25 cellular contexts compared by ENCODE assay signal in genomic region chr10:6692856-6693255, GRCh38.
DNase-seq lines count a peak whose midpoint lies in the region; ATAC-seq, FAIRE-seq and TF ChIP-seq lines count a peak whose summit lies in the region.
"Had no signal": no experiment of that assay in that cellular context is flagged by ENCODE, and none has a peak within 500 bp of the region (broad histone marks: within the 10 kb centered on the region; RNA-seq: fewer than 3 reads in every experiment).

No MANE protein-coding gene starts in this region.

- H3K56ac ChIP-seq in H1 (replicated peaks; ENCODE audit: insufficient read length, low read depth, low read length), result no peak overlapping the region

- H2AK5ac ChIP-seq in H1 (ENCODE audit: low read depth, low read length), result no peak overlapping the region

- H3K4me3 Mint-ChIP-seq in CD8-positive, alpha-beta memory T cell, result no peak overlapping the region
- H3K4me3 Mint-ChIP-seq: B cell; CD4-positive, alpha-beta T cell; CD8-positive, alpha-beta T cell had no signal

- no peak overlapping the region for H4K5ac ChIP-seq in H1 (ENCODE audit: insufficient read length, low read depth, low read length)

- no peak overlapping the region for H2AFZ ChIP-seq in H1 (ENCODE audit: low read length)

- no peak overlapping the region for H2BK15ac ChIP-seq in H1 (ENCODE audit: low read length)

- no peaks in the 10 kb centered on the region for H3K79me1 ChIP-seq in H1 (ENCODE audit: low read depth, low read length)

- no peak overlapping the region for H3K4ac ChIP-seq in H1 (replicated peaks; ENCODE audit: insufficient read length, low read depth, low read length)

- H3K9ac ChIP-seq in H1 (replicated peaks in 1 of 4; ENCODE audit: extremely low read depth in 1 of 4, low read depth in 3 of 4, low read length in 3 of 4), result no peak overlapping the region
- H3K9ac ChIP-seq: BLaER1 treated with 17β-estradiol and CSF1 and Interleukin-3, amounts not matched to agents 10 nM and 100 nM had no signal

- H3K27ac ChIP-seq in H1 (ENCODE audit: low read depth, low read length), result no peak overlapping the region
- H3K27ac ChIP-seq in body of pancreas, result no peak overlapping the region
- H3K27ac ChIP-seq in CD8-positive, alpha-beta memory T cell (ENCODE audit: low read depth, low read length), result no peak overlapping the region
- H3K27ac ChIP-seq: 22Rv1; A549; BLaER1 treated with 17β-estradiol and CSF1 and Interleukin-3, amounts not matched to agents 10 nM and 100 nM; C4-2B had no signal

- H3K27ac Mint-ChIP-seq in CD8-positive, alpha-beta memory T cell, result no peak overlapping the region
- H3K27ac Mint-ChIP-seq: B cell; CD4-positive, alpha-beta T cell; CD8-positive, alpha-beta T cell had no signal

- TF ChIP-seq RAD21 in H1 (IDR thresholded peaks at IDR 0.05 in 1 of 2, conservative IDR thresholded peaks at IDR 0.05 in 1 of 2; ENCODE audit: low read depth in 2 of 2, low read length in 2 of 2), result no peak

- H2BK5ac ChIP-seq in H1 (ENCODE audit: low read depth, low read length), result no peak overlapping the region

- H3K9me3 Mint-ChIP-seq in CD8-positive, alpha-beta memory T cell, result no peaks in the 10 kb centered on the region
- H3K9me3 Mint-ChIP-seq: CD4-positive, alpha-beta T cell; CD8-positive, alpha-beta T cell had no signal

- no peak overlapping the region for H2BK120ac ChIP-seq in H1 (replicated peaks; ENCODE audit: low read depth, low read length)

- H3K4me3 ChIP-seq in H1 (ENCODE audit: extremely low read depth in 1 of 4, insufficient read depth in 2 of 4, low read depth in 3 of 4, low read length in 4 of 4) (no peak overlapping the region), body of pancreas (no peak overlapping the region)
- no peak overlapping the region for H3K4me3 ChIP-seq in CD8-positive, alpha-beta memory T cell (ENCODE audit: low read length)
- H3K4me3 ChIP-seq: A549; BLaER1 treated with 17β-estradiol and CSF1 and Interleukin-3, amounts not matched to agents 10 nM and 100 nM had no signal

- H3K27me3 ChIP-seq in H1 (replicated peaks in 1 of 4; ENCODE audit: control insufficient read depth in 3 of 4, extremely low read depth in 1 of 4, insufficient read depth in 3 of 4, low read length in 3 of 4) (peaks cover 0 to 1% (median 0%) of the 10 kb centered on the region in 4 experiments; a peak in 1 of 7 replicates), body of pancreas (no peaks in the 10 kb centered on the region)
- H3K27me3 ChIP-seq in CD8-positive, alpha-beta memory T cell (ENCODE audit: insufficient read depth, low read length, poor library complexity, severe bottlenecking), result no peaks in the 10 kb centered on the region
- H3K27me3 ChIP-seq: BLaER1 treated with 17β-estradiol and CSF1 and Interleukin-3, amounts not matched to agents 10 nM and 100 nM had no signal

- no peak overlapping the region for H3K18ac ChIP-seq in H1 (ENCODE audit: extremely low read depth, low read length)

- CTCF ChIA-PET in H1 (lab: Charles Lee; ENCODE audit: partially characterized antibody), result no interaction called here
- CTCF ChIA-PET in CD8-positive, alpha-beta memory T cell (lab: Charles Lee), result no interaction called here

- 92% methylated on average over 7 of the region's 7 CpGs; no CpG with 5 or more reads in 1 of the 2 experiments for WGBS in H1 (ENCODE audit: extremely low coverage in 1 of 2, insufficient coverage in 1 of 2, insufficient read length in 1 of 2, insufficient replicate concordance in 2 of 2, low coverage in 1 of 2, low lambda C conversion rate in 2 of 2, missing lambda C conversion rate in 1 of 2), 2 experiments
- WGBS in body of pancreas, 2 donors, result 67% methylated on average over 7 of the region's 7 CpGs

- no peak overlapping the region for H4K8ac ChIP-seq in H1 (ENCODE audit: extremely low read depth, insufficient read depth, low read length)

- H3K4me1 ChIP-seq in H1 (replicated peaks in 1 of 4; ENCODE audit: control insufficient read depth in 3 of 4, insufficient read depth in 4 of 4, low read length in 3 of 4) (peaks cover 0 to 3% (median 0%) of the 10 kb centered on the region in 4 experiments; a peak in 1 of 7 replicates), body of pancreas (no peaks in the 10 kb centered on the region)
- H3K4me1 ChIP-seq in CD8-positive, alpha-beta memory T cell (ENCODE audit: insufficient read depth, low read length), result no peaks in the 10 kb centered on the region
- H3K4me1 ChIP-seq: BLaER1 treated with 17β-estradiol and CSF1 and Interleukin-3, amounts not matched to agents 10 nM and 100 nM had no signal

- no peak for ATAC-seq in body of pancreas
- ATAC-seq: A549; CD8-positive, alpha-beta T cell had no signal

- H3K9me3 ChIP-seq in H1 (ENCODE audit: insufficient read depth in 2 of 2, low read depth in 1 of 2, low read length in 1 of 2) (no peaks in the 10 kb centered on the region), body of pancreas (no peaks in the 10 kb centered on the region)
- no peaks in the 10 kb centered on the region for H3K9me3 ChIP-seq in CD8-positive, alpha-beta memory T cell (ENCODE audit: low read length)
- H3K9me3 ChIP-seq: A549; BLaER1 treated with 17β-estradiol and CSF1 and Interleukin-3, amounts not matched to agents 10 nM and 100 nM had no signal

- H2BK20ac ChIP-seq in H1 (ENCODE audit: low read length), result no peak overlapping the region

- peaks cover 2% of the 10 kb centered on the region; the same call in 1 of the 2 replicates for H3K23me2 ChIP-seq in H1 (ENCODE audit: low read depth, low read length)

- H3K4me2 ChIP-seq in H1 (ENCODE audit: insufficient read depth in 1 of 2, low read depth in 2 of 2, low read length in 2 of 2), result no peak overlapping the region
- H3K4me2 ChIP-seq: A549; BLaER1 treated with 17β-estradiol and CSF1 and Interleukin-3, amounts not matched to agents 10 nM and 100 nM had no signal

- DNase-seq in GM12891 (ENCODE audit: insufficient read length, low spot score) (no peak), HTR-8/SVneo (ENCODE audit: insufficient read length, low spot score) (no peak), H1 (ENCODE audit: low read depth in 1 of 2, low spot score in 2 of 2) (no peak), GOT3 (lab: John Stamatoyannopoulos, UW) (no peak), body of pancreas (no peak)
- no peak for DNase-seq in CD8-positive, alpha-beta memory T cell
- DNase-seq: AML-193; CD4-positive, alpha-beta T cell; CD8-positive, alpha-beta T cell; COR-L47; DMS 273 treated with DMSO at 0.1 percent for 48 hours; DMS153; DMS53; DMS79; DND-41; EL; GDM1 had no signal

- H2BK12ac ChIP-seq in H1 (ENCODE audit: low read depth, low read length), result peak overlapping the region; percentile 45; the same call in 1 of the 2 replicates

- no peak overlapping the region for H4K91ac ChIP-seq in H1 (replicated peaks; ENCODE audit: insufficient read length, low read length)

- no peaks in the 10 kb centered on the region for H3K36me3 ChIP-seq in H1 (ENCODE audit: control insufficient read depth in 2 of 4, insufficient read depth in 4 of 4, low read length in 3 of 4)
- H3K36me3 ChIP-seq in body of pancreas (replicated peaks in 1 of 2; ENCODE audit: insufficient read depth in 1 of 2, low read depth in 2 of 2), result no peaks in the 10 kb centered on the region
- no peaks in the 10 kb centered on the region for H3K36me3 ChIP-seq in CD8-positive, alpha-beta memory T cell (ENCODE audit: insufficient read depth, low read length)
- H3K36me3 ChIP-seq: BLaER1 treated with 17β-estradiol and CSF1 and Interleukin-3, amounts not matched to agents 10 nM and 100 nM had no signal

- no peaks in the 10 kb centered on the region for H3K79me2 ChIP-seq in H1 (ENCODE audit: control insufficient read depth in 1 of 2, insufficient read depth in 2 of 2, low read length in 2 of 2)

- TF ChIP-seq EP300 in H1 (IDR thresholded peaks at IDR 0.05; ENCODE audit: borderline replicate concordance in 1 of 2, low read depth in 2 of 2, low read length in 2 of 2), result no peak

- intact Hi-C loops in body of pancreas (cut with DNase I), result no loop called here

- peaks cover 0 to 1% of the 10 kb centered on the region in 2 experiments for H4K20me1 ChIP-seq in H1 (replicated peaks in 1 of 2; ENCODE audit: control insufficient read depth in 1 of 2, insufficient read depth in 2 of 2, low read length in 2 of 2)
- H4K20me1 ChIP-seq: BLaER1 treated with 17β-estradiol and CSF1 and Interleukin-3, amounts not matched to agents 10 nM and 100 nM had no signal

- POLR2A ChIA-PET in H1 (lab: Charles Lee; ENCODE audit: partially characterized antibody), result no interaction called here
- POLR2A ChIA-PET in CD8-positive, alpha-beta memory T cell (lab: Charles Lee), result no interaction called here

- FAIRE-seq in GM12891 (lab: Jason Lieb, UNC) (peak; percentile 58), HTR-8/SVneo (lab: Jason Lieb, UNC) (peak; percentile 23), H1 (lab: Jason Lieb, UNC) (no peak)
- FAIRE-seq: A549, GM12892, GM18507, GM19239 had no signal

- TF ChIP-seq POLR2A in GM12891 (IDR thresholded peaks at IDR 0.05; ENCODE audit: low read depth, low read length) (no peak), H1 (IDR thresholded peaks at IDR 0.05; ENCODE audit: control extremely low read depth in 1 of 2, low read depth in 2 of 2, low read length in 2 of 2) (no peak), body of pancreas (IDR thresholded peaks at IDR 0.05) (no peak)

- no peak for TF ChIP-seq CTCF in H1 (IDR thresholded peaks at IDR 0.05; ENCODE audit: control extremely low read depth in 1 of 3, insufficient read depth in 1 of 3, low read depth in 1 of 3, low read length in 3 of 3)
- no peak for TF ChIP-seq CTCF in body of pancreas (IDR thresholded peaks at IDR 0.05)

- peaks cover 16 to 51% of the 10 kb centered on the region in 2 donors for H3K27me3 Mint-ChIP-seq in CD8-positive, alpha-beta memory T cell

- H3K36me3 Mint-ChIP-seq in CD8-positive, alpha-beta memory T cell, result no peaks in the 10 kb centered on the region
- H3K36me3 Mint-ChIP-seq: CD8-positive, alpha-beta T cell had no signal

- no peak overlapping the region for H3K23ac ChIP-seq in H1 (ENCODE audit: insufficient read length)

- no peaks in the 10 kb centered on the region for H3K4me1 Mint-ChIP-seq in CD8-positive, alpha-beta memory T cell
- H3K4me1 Mint-ChIP-seq: B cell had no signal

- no peak overlapping the region for H3K14ac ChIP-seq in H1 (ENCODE audit: insufficient read length)

TF ChIP-seq in GM12891, 5 proteins besides CTCF, POLR2A, EP300 and RAD21:
- no peak for TF ChIP-seq POU2F2 (IDR thresholded peaks at IDR 0.05; ENCODE audit: low read depth, low read length)
- no peak for TF ChIP-seq SPI1 (IDR thresholded peaks at IDR 0.05; ENCODE audit: low read depth, low read length)
- no peak for TF ChIP-seq TAF1 (IDR thresholded peaks at IDR 0.05; ENCODE audit: low read depth, low read length)
- TF ChIP-seq POLR2AphosphoS5 (IDR thresholded peaks at IDR 0.05; ENCODE audit: low read depth, low read length), result no peak

TF ChIP-seq in H1, 55 proteins besides CTCF, POLR2A, EP300 and RAD21 (continues in another document):
- TF ChIP-seq YY1 (IDR thresholded peaks at IDR 0.05; ENCODE audit: low read depth, low read length) (no peak), RNF2 (IDR thresholded peaks at IDR 0.05; ENCODE audit: borderline replicate concordance, low read depth, low read length, missing control alignments, poor library complexity, severe bottlenecking) (no peak), CHD1 (IDR thresholded peaks at IDR 0.05; ENCODE audit: low read depth, low read length) (no peak), EZH2 (IDR thresholded peaks at IDR 0.05; ENCODE audit: low read depth, low read length, severe bottlenecking) (no peak), RXRA (IDR thresholded peaks at IDR 0.05; ENCODE audit: insufficient read depth, low read depth, low read length) (no peak), BRCA1 (IDR thresholded peaks at IDR 0.05; ENCODE audit: low read depth, low read length) (no peak)
